1 cellular context compared by ENCODE assay signal in the genomic region with DNA sequence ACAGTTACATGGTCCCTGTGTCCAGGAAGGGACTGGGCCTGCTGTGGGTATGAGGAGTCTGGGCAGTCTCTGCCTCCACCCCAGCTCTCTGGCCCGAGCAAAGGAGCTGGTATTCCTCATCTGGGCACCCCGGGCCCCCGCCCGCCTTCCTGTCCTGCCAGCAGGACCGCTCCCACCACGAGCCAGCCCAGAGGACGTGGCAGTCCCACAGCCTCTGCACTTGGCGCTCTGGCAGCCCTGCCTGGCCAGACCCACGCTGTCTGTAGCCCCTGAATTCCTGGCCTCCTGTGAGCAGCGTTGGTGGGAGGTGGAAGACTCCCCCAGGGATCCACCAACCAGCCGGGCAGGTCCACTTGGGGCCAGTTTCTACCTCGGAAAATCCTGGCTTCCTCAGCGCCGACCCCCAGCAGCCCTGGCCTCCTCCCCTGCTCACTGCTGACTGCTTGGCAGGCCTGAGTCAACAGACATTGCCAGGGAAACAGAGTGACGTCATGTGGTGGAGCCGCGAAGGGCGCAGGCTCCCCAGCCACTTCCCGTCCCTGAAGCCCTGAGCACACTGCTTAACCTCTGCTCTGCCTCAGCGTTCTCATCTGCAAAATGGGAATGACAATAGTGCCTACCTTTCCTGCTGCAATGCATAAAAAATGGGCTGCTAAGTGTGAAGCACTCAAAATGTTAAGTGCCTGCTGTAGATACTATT.
TF ChIP-seq lines count a peak whose summit lies in the region.

No MANE protein-coding gene starts in this region.

TF ChIP-seq in HepG2, 621 proteins besides CTCF, POLR2A, EP300 and RAD21 (continued from another document):
- TF ChIP-seq, protein P1, sequence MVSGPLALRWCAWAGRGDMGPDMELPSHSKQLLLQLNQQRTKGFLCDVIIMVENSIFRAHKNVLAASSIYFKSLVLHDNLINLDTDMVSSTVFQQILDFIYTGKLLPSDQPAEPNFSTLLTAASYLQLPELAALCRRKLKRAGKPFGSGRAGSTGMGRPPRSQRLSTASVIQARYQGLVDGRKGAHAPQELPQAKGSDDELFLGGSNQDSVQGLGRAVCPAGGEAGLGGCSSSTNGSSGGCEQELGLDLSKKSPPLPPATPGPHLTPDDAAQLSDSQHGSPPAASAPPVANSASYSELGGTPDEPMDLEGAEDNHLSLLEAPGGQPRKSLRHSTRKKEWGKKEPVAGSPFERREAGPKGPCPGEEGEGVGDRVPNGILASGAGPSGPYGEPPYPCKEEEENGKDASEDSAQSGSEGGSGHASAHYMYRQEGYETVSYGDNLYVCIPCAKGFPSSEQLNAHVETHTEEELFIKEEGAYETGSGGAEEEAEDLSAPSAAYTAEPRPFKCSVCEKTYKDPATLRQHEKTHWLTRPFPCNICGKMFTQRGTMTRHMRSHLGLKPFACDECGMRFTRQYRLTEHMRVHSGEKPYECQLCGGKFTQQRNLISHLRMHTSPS (CRISPR knock-in tag; IDR thresholded peaks at IDR 0.05; ENCODE audit: low read depth): peak; percentile 67; the same call in 1 of the 2 replicates
- TF ChIP-seq TBX2 (CRISPR knock-in tag; IDR thresholded peaks at IDR 0.05; ENCODE audit: borderline replicate concordance) (peak; percentile 45; the same call in 1 of the 2 replicates), ASH2L (IDR thresholded peaks at IDR 0.05; ENCODE audit: insufficient read length, low read depth, low read length) (no peak), ZSCAN21 (CRISPR knock-in tag; IDR thresholded peaks at IDR 0.05; ENCODE audit: borderline replicate concordance) (no peak), ATF7 (IDR thresholded peaks at IDR 0.05) (peak; percentile 99), ATF7 (CRISPR knock-in tag; IDR thresholded peaks at IDR 0.05) (peak; percentile 95), SPEN (CRISPR knock-in tag; IDR thresholded peaks at IDR 0.05; ENCODE audit: low read depth) (peak; percentile 24; the same call in 1 of the 2 replicates), MXI1 (IDR thresholded peaks at IDR 0.05; ENCODE audit: borderline replicate concordance, low read depth, low read length) (no peak), ZNF879 (CRISPR knock-in tag; IDR thresholded peaks at IDR 0.05) (no peak), ELF4 (CRISPR knock-in tag; IDR thresholded peaks at IDR 0.05; ENCODE audit: borderline replicate concordance) (no peak), ZNF776 (CRISPR knock-in tag; IDR thresholded peaks at IDR 0.05) (no peak), MED13 (CRISPR knock-in tag; IDR thresholded peaks at IDR 0.05) (no peak)
- TF ChIP-seq, protein P2, sequence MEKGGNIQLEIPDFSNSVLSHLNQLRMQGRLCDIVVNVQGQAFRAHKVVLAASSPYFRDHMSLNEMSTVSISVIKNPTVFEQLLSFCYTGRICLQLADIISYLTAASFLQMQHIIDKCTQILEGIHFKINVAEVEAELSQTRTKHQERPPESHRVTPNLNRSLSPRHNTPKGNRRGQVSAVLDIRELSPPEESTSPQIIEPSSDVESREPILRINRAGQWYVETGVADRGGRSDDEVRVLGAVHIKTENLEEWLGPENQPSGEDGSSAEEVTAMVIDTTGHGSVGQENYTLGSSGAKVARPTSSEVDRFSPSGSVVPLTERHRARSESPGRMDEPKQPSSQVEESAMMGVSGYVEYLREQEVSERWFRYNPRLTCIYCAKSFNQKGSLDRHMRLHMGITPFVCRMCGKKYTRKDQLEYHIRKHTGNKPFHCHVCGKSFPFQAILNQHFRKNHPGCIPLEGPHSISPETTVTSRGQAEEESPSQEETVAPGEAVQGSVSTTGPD (CRISPR knock-in tag; IDR thresholded peaks at IDR 0.05): no peak
- TF ChIP-seq, protein P3, sequence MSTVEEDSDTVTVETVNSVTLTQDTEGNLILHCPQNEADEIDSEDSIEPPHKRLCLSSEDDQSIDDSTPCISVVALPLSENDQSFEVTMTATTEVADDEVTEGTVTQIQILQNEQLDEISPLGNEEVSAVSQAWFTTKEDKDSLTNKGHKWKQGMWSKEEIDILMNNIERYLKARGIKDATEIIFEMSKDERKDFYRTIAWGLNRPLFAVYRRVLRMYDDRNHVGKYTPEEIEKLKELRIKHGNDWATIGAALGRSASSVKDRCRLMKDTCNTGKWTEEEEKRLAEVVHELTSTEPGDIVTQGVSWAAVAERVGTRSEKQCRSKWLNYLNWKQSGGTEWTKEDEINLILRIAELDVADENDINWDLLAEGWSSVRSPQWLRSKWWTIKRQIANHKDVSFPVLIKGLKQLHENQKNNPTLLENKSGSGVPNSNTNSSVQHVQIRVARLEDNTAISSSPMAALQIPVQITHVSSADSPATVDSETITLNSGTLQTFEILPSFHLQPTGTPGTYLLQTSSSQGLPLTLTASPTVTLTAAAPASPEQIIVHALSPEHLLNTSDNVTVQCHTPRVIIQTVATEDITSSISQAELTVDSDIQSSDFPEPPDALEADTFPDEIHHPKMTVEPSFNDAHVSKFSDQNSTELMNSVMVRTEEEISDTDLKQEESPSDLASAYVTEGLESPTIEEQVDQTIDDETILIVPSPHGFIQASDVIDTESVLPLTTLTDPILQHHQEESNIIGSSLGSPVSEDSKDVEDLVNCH (CRISPR knock-in tag; IDR thresholded peaks at IDR 0.05): no peak
- TF ChIP-seq, protein P4, sequence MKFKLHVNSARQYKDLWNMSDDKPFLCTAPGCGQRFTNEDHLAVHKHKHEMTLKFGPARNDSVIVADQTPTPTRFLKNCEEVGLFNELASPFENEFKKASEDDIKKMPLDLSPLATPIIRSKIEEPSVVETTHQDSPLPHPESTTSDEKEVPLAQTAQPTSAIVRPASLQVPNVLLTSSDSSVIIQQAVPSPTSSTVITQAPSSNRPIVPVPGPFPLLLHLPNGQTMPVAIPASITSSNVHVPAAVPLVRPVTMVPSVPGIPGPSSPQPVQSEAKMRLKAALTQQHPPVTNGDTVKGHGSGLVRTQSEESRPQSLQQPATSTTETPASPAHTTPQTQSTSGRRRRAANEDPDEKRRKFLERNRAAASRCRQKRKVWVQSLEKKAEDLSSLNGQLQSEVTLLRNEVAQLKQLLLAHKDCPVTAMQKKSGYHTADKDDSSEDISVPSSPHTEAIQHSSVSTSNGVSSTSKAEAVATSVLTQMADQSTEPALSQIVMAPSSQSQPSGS (CRISPR knock-in tag; IDR thresholded peaks at IDR 0.05): peak; percentile 89
